Comparison of ENCODE assay signal across 13 cellular contexts in the genomic region with DNA sequence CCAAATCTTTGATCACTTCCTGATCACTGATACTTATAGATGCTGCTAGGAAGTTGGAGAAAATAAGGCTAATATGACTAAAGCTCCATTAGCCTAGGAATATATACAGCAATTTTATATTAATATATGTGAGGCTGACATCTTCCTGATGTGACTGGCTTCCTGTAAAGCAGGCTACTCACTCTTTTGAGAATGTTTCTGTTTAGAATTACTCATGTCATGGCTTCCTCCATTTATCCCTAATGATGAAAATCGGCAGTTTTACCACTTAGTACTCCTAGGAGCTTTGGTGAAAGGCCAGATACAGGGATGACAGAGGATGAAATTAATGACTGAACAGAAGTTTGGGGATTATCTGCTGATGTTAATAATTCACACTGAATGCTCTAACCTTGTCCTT. TPM values are rescaled to one million over a fixed set of nuclear protein-coding genes. Genes with fewer than 3 reads are reported as not detected.
DNase-seq lines count a peak whose midpoint lies in the region; ATAC-seq, FAIRE-seq and TF ChIP-seq lines count a peak whose summit lies in the region.
"Had no signal": no experiment of that assay in that cellular context is flagged by ENCODE, and none has a peak within 500 bp of the region (broad histone marks: within the 10 kb centered on the region; RNA-seq: fewer than 3 reads in every experiment).

No MANE protein-coding gene starts in this region.

- no peak for TF ChIP-seq CTCF in activated CD8-positive, alpha-beta T cell treated with anti-CD3 and anti-CD28 coated beads for 36 hours (IDR thresholded peaks at IDR 0.05)
- no peak for TF ChIP-seq CTCF in Loucy (conservative IDR thresholded peaks at IDR 0.05; ENCODE audit: low read length)
- no peak for TF ChIP-seq CTCF in endothelial cell of umbilical vein (IDR thresholded peaks at IDR 0.05; ENCODE audit: extremely low read depth in 1 of 2, insufficient read depth in 1 of 2, low read depth in 1 of 2, low read length in 2 of 2)

- H3K36me3 ChIP-seq in Loucy (ENCODE audit: insufficient read depth, low read length) (no peaks in the 10 kb centered on the region), endothelial cell of umbilical vein (ENCODE audit: control insufficient read depth in 2 of 2, extremely low read depth in 1 of 2, insufficient read depth in 2 of 2, low read length in 2 of 2) (no peaks in the 10 kb centered on the region), skeletal muscle satellite cell (ENCODE audit: insufficient read depth, low read length) (no peaks in the 10 kb centered on the region)
- H3K36me3 ChIP-seq: colonic mucosa, tibial artery had no signal

- no peaks in the 10 kb centered on the region for H3F3A ChIP-seq in Loucy (ENCODE audit: low read depth)

- H3K4me2 ChIP-seq in Loucy (ENCODE audit: low read depth, low read length, poor library complexity, severe bottlenecking) (peak overlapping the region; percentile 50), endothelial cell of umbilical vein (ENCODE audit: insufficient read depth, low read length) (peak overlapping the region; percentile 12), skeletal muscle satellite cell (ENCODE audit: low read length) (peak overlapping the region; percentile 48)

- peaks cover 79% of the 10 kb centered on the region for H3K4me1 Mint-ChIP-seq in activated CD8-positive, alpha-beta T cell treated with anti-CD3 and anti-CD28 coated beads, Interleukin-2, amount 10 ng/mL, durations not matched to agents 7 days and 5 days (ENCODE audit: low read depth)
- peaks cover 47% of the 10 kb centered on the region for H3K4me1 Mint-ChIP-seq in activated CD8-positive, alpha-beta T cell treated with anti-CD3 and anti-CD28 coated beads for 36 hours (ENCODE audit: low read depth)

- H2AFZ ChIP-seq in Loucy (ENCODE audit: low read length) (0 out of 2 replicates have a peak overlapping the region, but pooled peaks have one; percentile 24), endothelial cell of umbilical vein (ENCODE audit: low read depth, low read length) (peak overlapping the region; percentile 85)

- no peaks in the 10 kb centered on the region for H3K9me3 Mint-ChIP-seq in activated CD8-positive, alpha-beta T cell treated with anti-CD3 and anti-CD28 coated beads, Interleukin-2, amount 10 ng/mL, durations not matched to agents 7 days and 5 days (ENCODE audit: insufficient read depth)
- H3K9me3 Mint-ChIP-seq in activated CD8-positive, alpha-beta T cell treated with anti-CD3 and anti-CD28 coated beads for 36 hours, result no peaks in the 10 kb centered on the region

- TF ChIP-seq POLR2A in endothelial cell of umbilical vein (IDR thresholded peaks at IDR 0.05; ENCODE audit: low read depth, low read length), result no peak

- H3K9me1 ChIP-seq in endothelial cell of umbilical vein (replicated peaks; ENCODE audit: control insufficient read depth, extremely low read depth, insufficient read depth, low read length), result no peaks in the 10 kb centered on the region

- dilution Hi-C loops in endothelial cell of umbilical vein (cut with MboI; ENCODE audit: extremely low pct_ligation_motif_present, low sequenced_read_pairs), result no loop called here

- no peaks in the 10 kb centered on the region for H3K9me2 ChIP-seq in Loucy (replicated peaks; ENCODE audit: low read depth, low read length)

- peak; percentile 73 for FAIRE-seq in endothelial cell of umbilical vein (lab: Jason Lieb, UNC)

- intact Hi-C loops in activated CD8-positive, alpha-beta T cell treated with anti-CD3 and anti-CD28 coated beads for 36 hours (cut with micrococcal nuclease), result no loop called here
- intact Hi-C loops in endothelial cell of umbilical vein (cut with micrococcal nuclease), result loop anchor here (10.0 kb wide), 1 partner anchor 231 kb away; a partner anchor contains a TSS

- peak overlapping the region; percentile 76 for H3K27ac Mint-ChIP-seq in activated CD8-positive, alpha-beta T cell treated with anti-CD3 and anti-CD28 coated beads, Interleukin-2, amount 10 ng/mL, durations not matched to agents 7 days and 5 days
- no peak overlapping the region for H3K27ac Mint-ChIP-seq in activated CD8-positive, alpha-beta T cell treated with anti-CD3 and anti-CD28 coated beads for 36 hours

- POLR2A ChIA-PET in activated CD8-positive, alpha-beta T cell treated with anti-CD3 and anti-CD28 coated beads, Interleukin-2, amount 10 ng/mL, durations not matched to agents 7 days and 5 days (lab: Charles Lee), result interaction anchor here (1.4 kb wide), 1 partner anchor 263 kb away, joined by 4 read pairs; no protein-coding TSS in a partner anchor
- POLR2A ChIA-PET in activated CD8-positive, alpha-beta T cell treated with anti-CD3 and anti-CD28 coated beads for 36 hours (lab: Charles Lee), result no interaction called here
- POLR2A ChIA-PET in endothelial cell of umbilical vein (lab: Charles Lee), result no interaction called here

- peaks cover 5% of the 10 kb centered on the region for H3K36me3 Mint-ChIP-seq in activated CD8-positive, alpha-beta T cell treated with anti-CD3 and anti-CD28 coated beads, Interleukin-2, amount 10 ng/mL, durations not matched to agents 7 days and 5 days (ENCODE audit: low read depth)
- no peaks in the 10 kb centered on the region for H3K36me3 Mint-ChIP-seq in activated CD8-positive, alpha-beta T cell treated with anti-CD3 and anti-CD28 coated beads for 36 hours (ENCODE audit: low read depth)

- H3K27me3 ChIP-seq in Loucy (ENCODE audit: insufficient read depth, low read length, poor library complexity, severe bottlenecking), result no peaks in the 10 kb centered on the region
- H3K27me3 ChIP-seq in endothelial cell of umbilical vein (ENCODE audit: control insufficient read depth in 2 of 2, insufficient read depth in 2 of 2, low read length in 2 of 2), result peaks cover 0 to 6% of the 10 kb centered on the region in 2 experiments
- no peaks in the 10 kb centered on the region for H3K27me3 ChIP-seq in skeletal muscle satellite cell (ENCODE audit: control insufficient read depth, insufficient read depth, low read length)
- H3K27me3 ChIP-seq: colonic mucosa, tibial artery had no signal

- H3K79me2 ChIP-seq in Loucy (ENCODE audit: insufficient read depth, low read length), result peaks cover 12% of the 10 kb centered on the region
- no peaks in the 10 kb centered on the region for H3K79me2 ChIP-seq in endothelial cell of umbilical vein (ENCODE audit: control insufficient read depth, insufficient read depth, low read length)

- H3K4me1 ChIP-seq in Loucy (ENCODE audit: insufficient read depth, low read length, poor library complexity, severe bottlenecking) (peaks cover 61% of the 10 kb centered on the region), endothelial cell of umbilical vein (ENCODE audit: control insufficient read depth, extremely low read depth, insufficient read depth, low read length) (peaks cover 34% of the 10 kb centered on the region), skeletal muscle satellite cell (ENCODE audit: control insufficient read depth, insufficient read depth, low read length) (peaks cover 66% of the 10 kb centered on the region)

- H3K4me3 Mint-ChIP-seq in activated CD8-positive, alpha-beta T cell treated with anti-CD3 and anti-CD28 coated beads, Interleukin-2, amount 10 ng/mL, durations not matched to agents 7 days and 5 days, result peak overlapping the region; percentile 55
- H3K4me3 Mint-ChIP-seq in activated CD8-positive, alpha-beta T cell treated with anti-CD3 and anti-CD28 coated beads for 36 hours, result no peak overlapping the region

- H3K9me3 ChIP-seq in Loucy (ENCODE audit: insufficient read depth, low read depth, low read length) (no peaks in the 10 kb centered on the region), endothelial cell of umbilical vein (replicated peaks; ENCODE audit: control insufficient read depth, insufficient read depth, low read length) (no peaks in the 10 kb centered on the region), skeletal muscle satellite cell (replicated peaks; ENCODE audit: low read length) (no peaks in the 10 kb centered on the region)
- H3K9me3 ChIP-seq: colonic mucosa, tibial artery had no signal

- no TSS peak for BruUV-seq in endothelial cell of umbilical vein (replicated peaks; lab: Mats Ljungman, UMichigan)

- peak overlapping the region; percentile 34 for H3K27ac ChIP-seq in endothelial cell of umbilical vein (ENCODE audit: insufficient read depth, low read depth, low read length)
- H3K27ac ChIP-seq: colonic mucosa, SK-N-MC, tibial artery, VCaP had no signal

- H3K4me3 ChIP-seq in Loucy (ENCODE audit: low read length, poor library complexity, severe bottlenecking) (peak overlapping the region; percentile 34), endothelial cell of umbilical vein (replicated peaks in 1 of 3; ENCODE audit: insufficient read depth in 1 of 3, low read depth in 1 of 3, low read length in 3 of 3) (no peak overlapping the region), skeletal muscle satellite cell (ENCODE audit: low read length) (no peak overlapping the region)
- H3K4me3 ChIP-seq: colonic mucosa, SK-N-MC, tibial artery had no signal

- ATAC-seq in activated CD8-positive, alpha-beta T cell treated with anti-CD3 and anti-CD28 coated beads, Interleukin-2, amount 10 ng/mL, durations not matched to agents 7 days and 5 days, result no peak
- ATAC-seq in activated CD8-positive, alpha-beta T cell treated with anti-CD3 and anti-CD28 coated beads for 36 hours, result no peak
- no peak for ATAC-seq in HG02798 (IDR thresholded peaks at IDR 0.05; ENCODE audit: poor library complexity, unreplicated experiment)

- DNase-seq in activated CD8-positive, alpha-beta T cell treated with anti-CD3 and anti-CD28 coated beads, Interleukin-2, amount 10 ng/mL, durations not matched to agents 7 days and 5 days, result no peak
- DNase-seq in activated CD8-positive, alpha-beta T cell treated with anti-CD3 and anti-CD28 coated beads for 36 hours, result no peak
- DNase-seq in endothelial cell of umbilical vein (ENCODE audit: low read depth, low spot score), result no peak
- no peak for DNase-seq in SKM-1 treated with dmso at 0.1 percent for 144 hours (lab: John Stamatoyannopoulos, UW; ENCODE audit: unreplicated experiment)
- DNase-seq in stimulated activated CD4-positive, alpha-beta T cell treated with anti-CD3 and anti-CD28 coated beads, Interleukin-15, amount 100 ng/mL, for 24 hours, result no peak
- DNase-seq: kidney glomerular epithelial cell had no signal

- CTCF ChIA-PET in activated CD8-positive, alpha-beta T cell treated with anti-CD3 and anti-CD28 coated beads, Interleukin-2, amount 10 ng/mL, durations not matched to agents 7 days and 5 days (lab: Charles Lee), result interaction anchor here (0.9 to 6.7 kb wide), 18 partner anchors 9 to 183 kb away, joined by 3 to 75 read pairs (median 8); a partner anchor contains a TSS
- CTCF ChIA-PET in activated CD8-positive, alpha-beta T cell treated with anti-CD3 and anti-CD28 coated beads for 36 hours (lab: Charles Lee), result interaction anchor here (0.7 to 6.5 kb wide), 10 partner anchors 10 to 73 kb away, joined by 3 to 66 read pairs (median 8); a partner anchor contains a TSS
- CTCF ChIA-PET in endothelial cell of umbilical vein (lab: Charles Lee), result interaction anchor here (0.8 to 6.6 kb wide), 14 partner anchors 10 to 76 kb away, joined by 3 to 101 read pairs (median 9); no protein-coding TSS in a partner anchor

- peaks cover 32% of the 10 kb centered on the region for H3K27me3 Mint-ChIP-seq in activated CD8-positive, alpha-beta T cell treated with anti-CD3 and anti-CD28 coated beads, Interleukin-2, amount 10 ng/mL, durations not matched to agents 7 days and 5 days (ENCODE audit: low read depth)
- peaks cover 15% of the 10 kb centered on the region for H3K27me3 Mint-ChIP-seq in activated CD8-positive, alpha-beta T cell treated with anti-CD3 and anti-CD28 coated beads for 36 hours

- H3K9ac ChIP-seq in Loucy (ENCODE audit: low read depth, low read length, poor library complexity, severe bottlenecking) (peak overlapping the region; percentile 4), endothelial cell of umbilical vein (replicated peaks; ENCODE audit: extremely low read depth, insufficient read depth, low read length) (no peak overlapping the region), skeletal muscle satellite cell (ENCODE audit: low read depth, low read length) (peak overlapping the region; percentile 1)

- H4K20me1 ChIP-seq in Loucy (ENCODE audit: insufficient read depth, low read length, poor library complexity, severe bottlenecking) (no peaks in the 10 kb centered on the region), endothelial cell of umbilical vein (replicated peaks; ENCODE audit: control insufficient read depth, extremely low read depth, insufficient read depth, low read length) (no peaks in the 10 kb centered on the region)

RNA-seq across cellular contexts. Expression of a gene that starts 3.9 kb away (rescaled TPM):
- total RNA-seq in activated CD8-positive, alpha-beta T cell treated with anti-CD3 and anti-CD28 coated beads, Interleukin-2, amount 10 ng/mL, durations not matched to agents 7 days and 5 days, result 1 to 10 TPM; 5.3 to 5.6 TPM
- under 1 TPM; 0.78 to 0.86 TPM for total RNA-seq in activated CD8-positive, alpha-beta T cell treated with anti-CD3 and anti-CD28 coated beads for 36 hours
- 2.1 and 4.8 TPM in 2 replicates for total RNA-seq in endothelial cell of umbilical vein
- 0.68 and 0.78 TPM in 2 replicates for polyA plus RNA-seq in endothelial cell of umbilical vein
- 0.87 TPM in 2 replicates for polyA plus RNA-seq in endothelial cell of umbilical vein (2011; cell fraction: cytosol; rRNA removed)
- 0.62 and 0.77 TPM in 2 replicates for polyA plus RNA-seq in endothelial cell of umbilical vein (2011; cell fraction: nucleus; rRNA removed)
- 1.6 and 4.4 TPM in 2 replicates for polyA plus RNA-seq in endothelial cell of umbilical vein (2012)
- polyA minus RNA-seq in endothelial cell of umbilical vein, result 3.2 TPM in 2 replicates
- 1.8 TPM for polyA minus RNA-seq in endothelial cell of umbilical vein (2011; cell fraction: cytosol; rRNA and poly(A)+ RNA removed)
- polyA minus RNA-seq in endothelial cell of umbilical vein (2011; cell fraction: nucleus; rRNA and poly(A)+ RNA removed), result 0.72 and 1.3 TPM in 2 replicates
- total RNA-seq in skeletal muscle satellite cell (2012; rRNA removed), result 50.4 and 61.4 TPM in 2 replicates

RNA-seq across cellular contexts. Expression of a gene that starts 20.6 kb away (rescaled TPM):
- 10 to 100 TPM; 24.3 to 27.3 TPM for total RNA-seq in activated CD8-positive, alpha-beta T cell treated with anti-CD3 and anti-CD28 coated beads, Interleukin-2, amount 10 ng/mL, durations not matched to agents 7 days and 5 days
- total RNA-seq in activated CD8-positive, alpha-beta T cell treated with anti-CD3 and anti-CD28 coated beads for 36 hours, result 10 to 100 TPM; 20.6 to 23.0 TPM
- total RNA-seq in endothelial cell of umbilical vein, result 59.5 and 60.2 TPM in 2 replicates
- 27.2 and 28.1 TPM in 2 replicates for polyA plus RNA-seq in endothelial cell of umbilical vein
- polyA plus RNA-seq in endothelial cell of umbilical vein (2011; cell fraction: cytosol; rRNA removed), result 32.1 and 40.3 TPM in 2 replicates
- 140 and 142 TPM in 2 replicates for polyA plus RNA-seq in endothelial cell of umbilical vein (2011; cell fraction: nucleus; rRNA removed)
- polyA plus RNA-seq in endothelial cell of umbilical vein (2012), result 27.9 and 32.6 TPM in 2 replicates
- polyA minus RNA-seq in endothelial cell of umbilical vein, result 116 and 142 TPM in 2 replicates
- 24.2 TPM for polyA minus RNA-seq in endothelial cell of umbilical vein (2011; cell fraction: cytosol; rRNA and poly(A)+ RNA removed)
- polyA minus RNA-seq in endothelial cell of umbilical vein (2011; cell fraction: nucleus; rRNA and poly(A)+ RNA removed), result 79.5 and 111 TPM in 2 replicates
- 41.5 and 55.0 TPM in 2 replicates for total RNA-seq in skeletal muscle satellite cell (2012; rRNA removed)
